Comparison of ENCODE assay signal across 30 cellular contexts in the genomic region with DNA sequence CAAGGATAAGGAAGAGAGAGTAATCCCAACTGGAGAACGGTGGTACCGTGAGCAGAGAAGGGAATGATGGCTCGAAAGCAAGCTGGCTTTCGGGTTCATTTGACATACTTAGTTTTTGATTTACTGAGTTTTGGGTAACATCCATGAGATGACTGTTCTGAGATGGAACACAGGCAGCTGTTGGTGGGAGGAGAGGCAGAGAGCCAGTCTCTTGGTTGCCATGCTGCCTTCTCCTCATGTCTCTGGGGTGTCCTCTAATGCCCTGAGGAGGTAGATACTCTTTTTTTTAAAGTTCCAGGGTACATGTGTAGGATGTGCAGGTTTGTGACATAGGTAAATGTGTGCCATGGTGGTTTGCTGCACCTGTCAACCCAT.
"Had no signal": no experiment of that assay in that cellular context is flagged by ENCODE, and none has a peak within 500 bp of the region (broad histone marks: within the 10 kb centered on the region; RNA-seq: fewer than 3 reads in every experiment).

No MANE protein-coding gene starts in this region.

- H3K36me3 ChIP-seq: adrenal gland, breast epithelium, cardiac muscle cell, colonic mucosa, gastrocnemius medialis had no signal

- H3K4me3 ChIP-seq: adrenal gland, body of pancreas, breast epithelium, cardiac muscle cell, colonic mucosa, gastrocnemius medialis had no signal

- H3K27ac ChIP-seq: adrenal gland, body of pancreas, breast epithelium, cardiac muscle cell, colonic mucosa, gastrocnemius medialis had no signal

- ATAC-seq: activated CD4-positive, alpha-beta T cell treated with anti-CD3 and anti-CD28 coated beads for 36 hours; activated CD8-positive, alpha-beta memory T cell treated with anti-CD3 and anti-CD28 coated beads, Interleukin-2, amount 10 ng/mL, durations not matched to agents 7 days and 5 days; activated CD8-positive, alpha-beta T cell treated with anti-CD3 and anti-CD28 coated beads, Interleukin-2, amount 10 ng/mL, durations not matched to agents 7 days and 5 days; activated naive CD8-positive, alpha-beta T cell treated with anti-CD3 and anti-CD28 coated beads, Interleukin-2, amount 50 U/mL, for 24 hours; body of pancreas; esophagus mucosa; gastrocnemius medialis had no signal

- H3K9me3 ChIP-seq: adrenal gland, body of pancreas, breast epithelium, colonic mucosa, gastrocnemius medialis had no signal

- DNase-seq: activated CD4-positive, alpha-beta memory T cell treated with anti-CD3 and anti-CD28 coated beads for 36 hours; activated CD4-positive, alpha-beta T cell treated with anti-CD3 and anti-CD28 coated beads for 36 hours; activated CD4-positive, alpha-beta T cell treated with anti-CD3 and anti-CD28 coated beads, Interleukin-2, amount 10 ng/mL, durations not matched to agents 24 days and 14 days; activated CD4-positive, CD25-positive, alpha-beta regulatory T cell; activated CD4-positive, CD25-positive, alpha-beta regulatory T cell treated with anti-CD3 and anti-CD28 coated beads, Interleukin-2, amount 50 U/mL, for 72 hours; activated CD8-positive, alpha-beta memory T cell treated with anti-CD3 and anti-CD28 coated beads, Interleukin-2, amount 10 ng/mL, durations not matched to agents 7 days and 5 days; activated CD8-positive, alpha-beta memory T cell treated with anti-CD3 and anti-CD28 coated beads, Interleukin-2, amount 50 U/mL, for 4 hours; activated CD8-positive, alpha-beta T cell treated with anti-CD3 and anti-CD28 coated beads, Interleukin-2, amount 10 ng/mL, durations not matched to agents 7 days and 5 days; activated effector memory CD4-positive, alpha-beta T cell treated with anti-CD3 and anti-CD28 coated beads, Interleukin-2, amount 50 U/mL, for 16 hours; activated naive CD4-positive, alpha-beta T cell treated with anti-CD3 and anti-CD28 coated beads for 36 hours; activated naive CD8-positive, alpha-beta T cell treated with anti-CD3 and anti-CD28 coated beads for 36 hours; activated naive CD8-positive, alpha-beta T cell treated with anti-CD3 and anti-CD28 coated beads, Interleukin-2, amount 50 U/mL, for 24 hours; activated T-cell treated with anti-CD3 and anti-CD28 coated beads, Interleukin-2, amount 50 U/mL, for 1 hour; activated T-cell treated with anti-CD3 and anti-CD28 coated beads, Interleukin-2, amount 50 U/mL, for 48 hours; adrenal gland; amygdala; aorta; body of pancreas; central memory CD4-positive, alpha-beta T cell; cerebellar nuclear complex; colonic mucosa; effector CD8-positive, alpha-beta T cell; endodermal cell; foreskin fibroblast; gastrocnemius medialis; glutamatergic neuron; T-helper 2 cell had no signal

- H3K27me3 ChIP-seq: adrenal gland, body of pancreas, breast epithelium, cardiac muscle cell, colonic mucosa, gastrocnemius medialis had no signal

- H3K4me1 ChIP-seq: body of pancreas, breast epithelium, colonic mucosa, gastrocnemius medialis had no signal
